9 cellular contexts compared by ENCODE assay signal in the genomic region with DNA sequence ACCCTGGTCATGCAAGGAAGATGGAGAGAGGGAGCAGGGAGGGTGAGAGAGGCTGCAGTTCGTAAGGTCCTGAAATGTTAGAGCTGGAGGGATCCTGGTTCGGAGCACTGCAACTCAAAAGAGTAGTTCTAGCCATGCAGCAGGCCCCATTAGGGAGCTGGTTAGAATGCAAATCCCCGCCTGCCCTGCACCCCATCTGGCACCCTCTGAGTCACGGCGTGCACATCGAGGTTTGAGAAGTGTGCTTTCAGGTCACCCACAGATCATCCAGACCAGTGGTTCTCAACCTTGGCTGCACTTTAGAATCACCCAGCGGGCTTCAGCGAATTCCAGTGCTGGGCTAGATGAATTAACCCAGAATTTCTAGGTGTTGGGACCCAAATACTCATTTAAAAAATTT. TPM values are rescaled to one million over a fixed set of nuclear protein-coding genes. Genes with fewer than 3 reads are reported as not detected.
DNase-seq lines count a peak whose midpoint lies in the region; ATAC-seq lines count a peak whose summit lies in the region.
"Had no signal": no experiment of that assay in that cellular context is flagged by ENCODE, and none has a peak within 500 bp of the region (broad histone marks: within the 10 kb centered on the region; RNA-seq: fewer than 3 reads in every experiment).

No MANE protein-coding gene starts in this region.

- H3K4me1 ChIP-seq in neuronal stem cell (ENCODE audit: control insufficient read depth in 2 of 2, insufficient read depth in 1 of 2, low read depth in 1 of 2, low read length in 2 of 2), result peaks cover 3 to 18% of the 10 kb centered on the region in 2 donors

- no peak overlapping the region for H3K18ac ChIP-seq in neuronal stem cell (ENCODE audit: low read length)

- no peak overlapping the region for H3K4me3 ChIP-seq in neuronal stem cell (ENCODE audit: low read length in 2 of 2)

- no peak overlapping the region for H3K27ac ChIP-seq in neuronal stem cell (replicated peaks; ENCODE audit: low read length)

- peak; percentile 48 for DNase-seq in HCEC 1CT
- no peak for DNase-seq in neuronal stem cell (ENCODE audit: low spot score)
- no peak for DNase-seq in cerebellar nuclear complex (lab: John Stamatoyannopoulos, UW)
- no peak for DNase-seq in ecto neural progenitor cell (ENCODE audit: low spot score)
- no peak for DNase-seq in GOT3 (lab: John Stamatoyannopoulos, UW)
- DNase-seq in SKM-1 (lab: John Stamatoyannopoulos, UW; ENCODE audit: unreplicated experiment), result no peak
- DNase-seq: stimulated activated CD4-positive, alpha-beta T cell treated with anti-CD3 and anti-CD28 coated beads, Interleukin-4, amount 100 ng/mL, for 24 hours had no signal

- ATAC-seq in GM19025 (IDR thresholded peaks at IDR 0.05; ENCODE audit: low read depth, unreplicated experiment) (peak; percentile 100), HG03558 (IDR thresholded peaks at IDR 0.05; ENCODE audit: extremely low read depth, unreplicated experiment) (peak; percentile 98)

- H3K79me1 ChIP-seq in neuronal stem cell (ENCODE audit: low read depth, low read length), result peaks cover 3% of the 10 kb centered on the region

- H3K14ac ChIP-seq in neuronal stem cell (ENCODE audit: low read length), result no peak overlapping the region

- H3K4me2 ChIP-seq in neuronal stem cell (ENCODE audit: insufficient read depth, low read length, poor library complexity, severe bottlenecking), result no peak overlapping the region

- no peak overlapping the region for H2BK15ac ChIP-seq in neuronal stem cell (ENCODE audit: low read length)

- H2AK5ac ChIP-seq in neuronal stem cell (ENCODE audit: low read depth, low read length), result no peak overlapping the region

- H4K91ac ChIP-seq in neuronal stem cell (ENCODE audit: low read depth, low read length, poor library complexity), result no peak overlapping the region

- H3K9me3 ChIP-seq in neuronal stem cell (replicated peaks in 1 of 2; ENCODE audit: control insufficient read depth in 2 of 2, insufficient read depth in 1 of 2, low read depth in 1 of 2, low read length in 2 of 2), result peaks cover 0 to 2% of the 10 kb centered on the region in 2 donors

- H2BK12ac ChIP-seq in neuronal stem cell (ENCODE audit: low read length), result peak overlapping the region; percentile 24

- no peak overlapping the region for H3K9ac ChIP-seq in neuronal stem cell (ENCODE audit: low read depth, low read length, poor library complexity)

- H3K23ac ChIP-seq in neuronal stem cell (ENCODE audit: low read depth, low read length, poor library complexity), result no peak overlapping the region

- no peaks in the 10 kb centered on the region for H3K27me3 ChIP-seq in neuronal stem cell (ENCODE audit: control insufficient read depth in 3 of 3, insufficient read depth in 3 of 3, low read depth in 1 of 3, low read length in 3 of 3)

- no CpG with 5 or more reads among the region's 8 CpGs for WGBS in neuronal stem cell (ENCODE audit: extremely low coverage in 2 of 2, insufficient read length in 2 of 2, insufficient replicate concordance in 1 of 2), 2 donors

- H2BK120ac ChIP-seq in neuronal stem cell (ENCODE audit: low read depth, low read length), result no peak overlapping the region

- no peak overlapping the region for H2BK5ac ChIP-seq in neuronal stem cell (ENCODE audit: low read length)

- H3K4ac ChIP-seq in neuronal stem cell (ENCODE audit: low read length), result no peak overlapping the region

- H4K8ac ChIP-seq in neuronal stem cell (ENCODE audit: low read depth, low read length), result no peak overlapping the region

- H3K36me3 ChIP-seq in neuronal stem cell (replicated peaks in 1 of 2; ENCODE audit: control insufficient read depth in 2 of 2, insufficient read depth in 2 of 2, low read length in 2 of 2), result peaks cover 12 to 15% of the 10 kb centered on the region in 2 donors

- no peak overlapping the region for H2AFZ ChIP-seq in neuronal stem cell (ENCODE audit: low read length)

RNA-seq across cellular contexts. Expression of a gene that starts 48.2 kb away (rescaled TPM):
- polyA plus RNA-seq in neuronal stem cell (2013, experiment 1 of 2), result 12.7 TPM
- polyA plus RNA-seq in neuronal stem cell (2013, experiment 2 of 2), result 11.2 TPM
